In the genomic region with DNA sequence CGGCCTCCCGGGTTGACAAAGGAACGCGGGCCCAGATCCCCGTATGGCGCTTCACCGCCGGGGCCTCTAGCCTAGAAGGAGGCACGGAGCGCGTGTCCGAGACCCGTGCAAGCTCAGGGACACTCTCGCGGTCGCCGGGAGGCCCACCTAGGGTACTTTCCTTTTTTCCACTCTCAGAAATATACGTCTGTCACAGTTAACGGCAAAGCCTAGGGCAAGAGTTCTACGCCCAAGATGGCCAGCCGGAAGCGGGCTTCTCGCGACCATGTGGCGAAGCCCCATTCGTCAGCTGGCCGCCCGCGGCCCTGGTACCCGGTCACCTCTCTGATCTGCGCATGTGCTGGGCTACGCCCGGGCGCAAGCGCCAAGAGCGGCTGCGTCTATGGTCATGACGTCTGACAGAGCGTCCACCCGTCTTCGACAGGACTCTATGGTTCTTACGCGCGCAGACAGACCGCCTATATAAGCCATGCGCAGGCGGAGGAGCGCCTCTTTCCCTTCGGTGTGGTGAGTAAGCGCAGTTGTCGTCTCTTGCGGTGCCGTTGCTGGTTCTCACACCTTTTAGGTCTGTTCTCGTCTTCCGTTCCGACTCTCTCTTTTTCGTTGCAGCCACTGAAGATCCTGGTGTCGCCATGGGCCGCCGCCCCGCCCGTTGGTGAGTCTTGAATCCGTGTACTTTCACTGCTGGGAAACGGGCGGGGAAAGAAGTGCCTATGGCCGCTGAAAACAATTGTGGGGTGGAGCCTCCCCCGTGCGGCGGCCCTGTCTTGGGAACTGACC, we compare ENCODE assay signal across 1 cellular context.
A peak's percentile ranks its signal among the peaks of the same experiment; 100 is the strongest.
TF ChIP-seq lines count a peak whose summit lies in the region.

A gene (plus strand): TSS at position 490 of the 780 bp plus-strand sequence. CDS start 143 bp downstream, at position 633.

TF ChIP-seq in HEK293, 187 proteins besides CTCF, POLR2A, EP300 and RAD21 (continued from another document and continues in another):
- TF ChIP-seq, protein P1, sequence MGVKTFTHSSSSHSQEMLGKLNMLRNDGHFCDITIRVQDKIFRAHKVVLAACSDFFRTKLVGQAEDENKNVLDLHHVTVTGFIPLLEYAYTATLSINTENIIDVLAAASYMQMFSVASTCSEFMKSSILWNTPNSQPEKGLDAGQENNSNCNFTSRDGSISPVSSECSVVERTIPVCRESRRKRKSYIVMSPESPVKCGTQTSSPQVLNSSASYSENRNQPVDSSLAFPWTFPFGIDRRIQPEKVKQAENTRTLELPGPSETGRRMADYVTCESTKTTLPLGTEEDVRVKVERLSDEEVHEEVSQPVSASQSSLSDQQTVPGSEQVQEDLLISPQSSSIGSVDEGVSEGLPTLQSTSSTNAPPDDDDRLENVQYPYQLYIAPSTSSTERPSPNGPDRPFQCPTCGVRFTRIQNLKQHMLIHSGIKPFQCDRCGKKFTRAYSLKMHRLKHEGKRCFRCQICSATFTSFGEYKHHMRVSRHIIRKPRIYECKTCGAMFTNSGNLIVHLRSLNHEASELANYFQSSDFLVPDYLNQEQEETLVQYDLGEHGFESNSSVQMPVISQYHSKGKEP (tag by site-specific recombination; IDR thresholded peaks at IDR 0.05) = no peak
- TF ChIP-seq ZNF791 (tag by site-specific recombination; IDR thresholded peaks at IDR 0.05) (no peak), ZNF596 (tag by site-specific recombination; IDR thresholded peaks at IDR 0.05) (no peak), ZNF184 (tag by site-specific recombination; IDR thresholded peaks at IDR 0.05) (no peak), ZNF211 (tag by site-specific recombination; IDR thresholded peaks at IDR 0.05; ENCODE audit: low read depth) (no peak), ZNF248 (tag by site-specific recombination; IDR thresholded peaks at IDR 0.05) (no peak), ZNF830 (tag by site-specific recombination; IDR thresholded peaks at IDR 0.05; ENCODE audit: low read depth) (no peak), ZIC2 (tag by site-specific recombination; IDR thresholded peaks at IDR 0.05) (no peak), GLIS1 (tag by site-specific recombination; IDR thresholded peaks at IDR 0.05) (no peak), ZNF24 (tag by site-specific recombination; IDR thresholded peaks at IDR 0.05) (no peak), ZNF221 (tag by site-specific recombination; IDR thresholded peaks at IDR 0.05; ENCODE audit: borderline replicate concordance) (no peak), ZNF426 (tag by site-specific recombination; IDR thresholded peaks at IDR 0.05) (no peak), ZNF19 (tag by site-specific recombination; IDR thresholded peaks at IDR 0.05; ENCODE audit: low read depth) (no peak), ZNF274 (IDR thresholded peaks at IDR 0.05; ENCODE audit: low read length) (no peak), ZNF274 (tag by site-specific recombination; IDR thresholded peaks at IDR 0.05; ENCODE audit: borderline replicate concordance) (no peak), ZNF266 (tag by site-specific recombination; IDR thresholded peaks at IDR 0.05; ENCODE audit: low read depth) (no peak), ZNF394 (tag by site-specific recombination; IDR thresholded peaks at IDR 0.05; ENCODE audit: borderline replicate concordance) (peak; percentile 63; the same call in 1 of the 2 replicates), ZNF140 (tag by site-specific recombination; IDR thresholded peaks at IDR 0.05) (no peak), KLF16 (tag by site-specific recombination; IDR thresholded peaks at IDR 0.05) (peak; percentile 85), ZNF37A (tag by site-specific recombination; IDR thresholded peaks at IDR 0.05) (no peak), ZNF114 (tag by site-specific recombination; IDR thresholded peaks at IDR 0.05) (no peak), KLF7 (tag by site-specific recombination; IDR thresholded peaks at IDR 0.05; ENCODE audit: borderline replicate concordance) (peak; percentile 6; the same call in 1 of the 2 replicates), ZNF423 (tag by site-specific recombination; IDR thresholded peaks at IDR 0.05) (no peak), ZSCAN23 (tag by site-specific recombination; IDR thresholded peaks at IDR 0.05) (no peak; the same call in 1 of the 2 replicates), HOXA7 (CRISPR knock-in tag; IDR thresholded peaks at IDR 0.05; ENCODE audit: borderline replicate concordance) (no peak), ZNF792 (tag by site-specific recombination; IDR thresholded peaks at IDR 0.05) (no peak), ZNF292 (tag by site-specific recombination; IDR thresholded peaks at IDR 0.05; ENCODE audit: borderline replicate concordance, low read depth) (no peak), ZNF555 (tag by site-specific recombination; conservative IDR thresholded peaks at IDR 0.05) (no peak), ZNF302 (tag by site-specific recombination; IDR thresholded peaks at IDR 0.05; ENCODE audit: low read depth) (no peak), KLF8 (tag by site-specific recombination; IDR thresholded peaks at IDR 0.05) (peak; percentile 47)
- TF ChIP-seq, protein P2, sequence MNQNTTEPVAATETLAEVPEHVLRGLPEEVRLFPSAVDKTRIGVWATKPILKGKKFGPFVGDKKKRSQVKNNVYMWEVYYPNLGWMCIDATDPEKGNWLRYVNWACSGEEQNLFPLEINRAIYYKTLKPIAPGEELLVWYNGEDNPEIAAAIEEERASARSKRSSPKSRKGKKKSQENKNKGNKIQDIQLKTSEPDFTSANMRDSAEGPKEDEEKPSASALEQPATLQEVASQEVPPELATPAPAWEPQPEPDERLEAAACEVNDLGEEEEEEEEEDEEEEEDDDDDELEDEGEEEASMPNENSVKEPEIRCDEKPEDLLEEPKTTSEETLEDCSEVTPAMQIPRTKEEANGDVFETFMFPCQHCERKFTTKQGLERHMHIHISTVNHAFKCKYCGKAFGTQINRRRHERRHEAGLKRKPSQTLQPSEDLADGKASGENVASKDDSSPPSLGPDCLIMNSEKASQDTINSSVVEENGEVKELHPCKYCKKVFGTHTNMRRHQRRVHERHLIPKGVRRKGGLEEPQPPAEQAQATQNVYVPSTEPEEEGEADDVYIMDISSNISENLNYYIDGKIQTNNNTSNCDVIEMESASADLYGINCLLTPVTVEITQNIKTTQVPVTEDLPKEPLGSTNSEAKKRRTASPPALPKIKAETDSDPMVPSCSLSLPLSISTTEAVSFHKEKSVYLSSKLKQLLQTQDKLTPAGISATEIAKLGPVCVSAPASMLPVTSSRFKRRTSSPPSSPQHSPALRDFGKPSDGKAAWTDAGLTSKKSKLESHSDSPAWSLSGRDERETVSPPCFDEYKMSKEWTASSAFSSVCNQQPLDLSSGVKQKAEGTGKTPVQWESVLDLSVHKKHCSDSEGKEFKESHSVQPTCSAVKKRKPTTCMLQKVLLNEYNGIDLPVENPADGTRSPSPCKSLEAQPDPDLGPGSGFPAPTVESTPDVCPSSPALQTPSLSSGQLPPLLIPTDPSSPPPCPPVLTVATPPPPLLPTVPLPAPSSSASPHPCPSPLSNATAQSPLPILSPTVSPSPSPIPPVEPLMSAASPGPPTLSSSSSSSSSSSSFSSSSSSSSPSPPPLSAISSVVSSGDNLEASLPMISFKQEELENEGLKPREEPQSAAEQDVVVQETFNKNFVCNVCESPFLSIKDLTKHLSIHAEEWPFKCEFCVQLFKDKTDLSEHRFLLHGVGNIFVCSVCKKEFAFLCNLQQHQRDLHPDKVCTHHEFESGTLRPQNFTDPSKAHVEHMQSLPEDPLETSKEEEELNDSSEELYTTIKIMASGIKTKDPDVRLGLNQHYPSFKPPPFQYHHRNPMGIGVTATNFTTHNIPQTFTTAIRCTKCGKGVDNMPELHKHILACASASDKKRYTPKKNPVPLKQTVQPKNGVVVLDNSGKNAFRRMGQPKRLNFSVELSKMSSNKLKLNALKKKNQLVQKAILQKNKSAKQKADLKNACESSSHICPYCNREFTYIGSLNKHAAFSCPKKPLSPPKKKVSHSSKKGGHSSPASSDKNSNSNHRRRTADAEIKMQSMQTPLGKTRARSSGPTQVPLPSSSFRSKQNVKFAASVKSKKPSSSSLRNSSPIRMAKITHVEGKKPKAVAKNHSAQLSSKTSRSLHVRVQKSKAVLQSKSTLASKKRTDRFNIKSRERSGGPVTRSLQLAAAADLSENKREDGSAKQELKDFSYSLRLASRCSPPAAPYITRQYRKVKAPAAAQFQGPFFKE (tag by site-specific recombination; IDR thresholded peaks at IDR 0.05; ENCODE audit: borderline replicate concordance) = no peak
- TF ChIP-seq, protein P3, sequence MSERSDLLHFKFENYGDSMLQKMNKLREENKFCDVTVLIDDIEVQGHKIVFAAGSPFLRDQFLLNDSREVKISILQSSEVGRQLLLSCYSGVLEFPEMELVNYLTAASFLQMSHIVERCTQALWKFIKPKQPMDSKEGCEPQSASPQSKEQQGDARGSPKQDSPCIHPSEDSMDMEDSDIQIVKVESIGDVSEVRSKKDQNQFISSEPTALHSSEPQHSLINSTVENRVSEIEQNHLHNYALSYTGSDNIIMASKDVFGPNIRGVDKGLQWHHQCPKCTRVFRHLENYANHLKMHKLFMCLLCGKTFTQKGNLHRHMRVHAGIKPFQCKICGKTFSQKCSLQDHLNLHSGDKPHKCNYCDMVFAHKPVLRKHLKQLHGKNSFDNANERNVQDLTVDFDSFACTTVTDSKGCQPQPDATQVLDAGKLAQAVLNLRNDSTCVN (tag by site-specific recombination; optimal IDR thresholded peaks at IDR 0.05) = peak; percentile 55
- TF ChIP-seq, protein P4, sequence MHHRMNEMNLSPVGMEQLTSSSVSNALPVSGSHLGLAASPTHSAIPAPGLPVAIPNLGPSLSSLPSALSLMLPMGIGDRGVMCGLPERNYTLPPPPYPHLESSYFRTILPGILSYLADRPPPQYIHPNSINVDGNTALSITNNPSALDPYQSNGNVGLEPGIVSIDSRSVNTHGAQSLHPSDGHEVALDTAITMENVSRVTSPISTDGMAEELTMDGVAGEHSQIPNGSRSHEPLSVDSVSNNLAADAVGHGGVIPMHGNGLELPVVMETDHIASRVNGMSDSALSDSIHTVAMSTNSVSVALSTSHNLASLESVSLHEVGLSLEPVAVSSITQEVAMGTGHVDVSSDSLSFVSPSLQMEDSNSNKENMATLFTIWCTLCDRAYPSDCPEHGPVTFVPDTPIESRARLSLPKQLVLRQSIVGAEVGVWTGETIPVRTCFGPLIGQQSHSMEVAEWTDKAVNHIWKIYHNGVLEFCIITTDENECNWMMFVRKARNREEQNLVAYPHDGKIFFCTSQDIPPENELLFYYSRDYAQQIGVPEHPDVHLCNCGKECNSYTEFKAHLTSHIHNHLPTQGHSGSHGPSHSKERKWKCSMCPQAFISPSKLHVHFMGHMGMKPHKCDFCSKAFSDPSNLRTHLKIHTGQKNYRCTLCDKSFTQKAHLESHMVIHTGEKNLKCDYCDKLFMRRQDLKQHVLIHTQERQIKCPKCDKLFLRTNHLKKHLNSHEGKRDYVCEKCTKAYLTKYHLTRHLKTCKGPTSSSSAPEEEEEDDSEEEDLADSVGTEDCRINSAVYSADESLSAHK (tag by site-specific recombination; IDR thresholded peaks at IDR 0.05) = no peak
- TF ChIP-seq, protein P5, sequence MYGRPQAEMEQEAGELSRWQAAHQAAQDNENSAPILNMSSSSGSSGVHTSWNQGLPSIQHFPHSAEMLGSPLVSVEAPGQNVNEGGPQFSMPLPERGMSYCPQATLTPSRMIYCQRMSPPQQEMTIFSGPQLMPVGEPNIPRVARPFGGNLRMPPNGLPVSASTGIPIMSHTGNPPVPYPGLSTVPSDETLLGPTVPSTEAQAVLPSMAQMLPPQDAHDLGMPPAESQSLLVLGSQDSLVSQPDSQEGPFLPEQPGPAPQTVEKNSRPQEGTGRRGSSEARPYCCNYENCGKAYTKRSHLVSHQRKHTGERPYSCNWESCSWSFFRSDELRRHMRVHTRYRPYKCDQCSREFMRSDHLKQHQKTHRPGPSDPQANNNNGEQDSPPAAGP (tag by site-specific recombination; IDR thresholded peaks at IDR 0.05) = peak; percentile 71; the same call in 1 of the 2 replicates
- TF ChIP-seq, protein P6, sequence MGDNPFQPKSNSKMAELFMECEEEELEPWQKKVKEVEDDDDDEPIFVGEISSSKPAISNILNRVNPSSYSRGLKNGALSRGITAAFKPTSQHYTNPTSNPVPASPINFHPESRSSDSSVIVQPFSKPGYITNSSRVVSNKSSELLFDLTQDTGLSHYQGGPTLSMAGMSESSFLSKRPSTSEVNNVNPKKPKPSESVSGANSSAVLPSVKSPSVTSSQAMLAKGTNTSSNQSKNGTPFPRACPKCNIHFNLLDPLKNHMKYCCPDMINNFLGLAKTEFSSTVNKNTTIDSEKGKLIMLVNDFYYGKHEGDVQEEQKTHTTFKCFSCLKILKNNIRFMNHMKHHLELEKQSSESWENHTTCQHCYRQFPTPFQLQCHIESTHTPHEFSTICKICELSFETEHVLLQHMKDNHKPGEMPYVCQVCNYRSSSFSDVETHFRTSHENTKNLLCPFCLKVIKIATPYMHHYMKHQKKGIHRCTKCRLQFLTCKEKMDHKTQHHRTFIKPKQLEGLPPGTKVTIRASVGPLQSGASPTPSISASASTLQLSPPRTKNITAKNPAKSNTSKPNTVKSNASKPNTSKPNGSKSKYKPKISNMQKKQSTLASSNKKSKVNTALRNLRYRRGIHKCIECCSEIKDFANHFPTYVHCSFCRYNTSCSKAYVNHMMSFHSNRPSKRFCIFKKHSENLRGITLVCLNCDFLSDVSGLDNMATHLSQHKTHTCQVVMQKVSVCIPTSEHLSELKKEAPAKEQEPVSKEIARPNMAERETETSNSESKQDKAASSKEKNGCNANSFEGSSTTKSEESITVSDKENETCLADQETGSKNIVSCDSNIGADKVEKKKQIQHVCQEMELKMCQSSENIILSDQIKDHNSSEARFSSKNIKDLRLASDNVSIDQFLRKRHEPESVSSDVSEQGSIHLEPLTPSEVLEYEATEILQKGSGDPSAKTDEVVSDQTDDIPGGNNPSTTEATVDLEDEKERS (tag by site-specific recombination; IDR thresholded peaks at IDR 0.05) = no peak
- TF ChIP-seq, protein P7, sequence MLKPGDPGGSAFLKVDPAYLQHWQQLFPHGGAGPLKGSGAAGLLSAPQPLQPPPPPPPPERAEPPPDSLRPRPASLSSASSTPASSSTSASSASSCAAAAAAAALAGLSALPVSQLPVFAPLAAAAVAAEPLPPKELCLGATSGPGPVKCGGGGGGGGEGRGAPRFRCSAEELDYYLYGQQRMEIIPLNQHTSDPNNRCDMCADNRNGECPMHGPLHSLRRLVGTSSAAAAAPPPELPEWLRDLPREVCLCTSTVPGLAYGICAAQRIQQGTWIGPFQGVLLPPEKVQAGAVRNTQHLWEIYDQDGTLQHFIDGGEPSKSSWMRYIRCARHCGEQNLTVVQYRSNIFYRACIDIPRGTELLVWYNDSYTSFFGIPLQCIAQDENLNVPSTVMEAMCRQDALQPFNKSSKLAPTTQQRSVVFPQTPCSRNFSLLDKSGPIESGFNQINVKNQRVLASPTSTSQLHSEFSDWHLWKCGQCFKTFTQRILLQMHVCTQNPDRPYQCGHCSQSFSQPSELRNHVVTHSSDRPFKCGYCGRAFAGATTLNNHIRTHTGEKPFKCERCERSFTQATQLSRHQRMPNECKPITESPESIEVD (tag by site-specific recombination; IDR thresholded peaks at IDR 0.05) = no peak
- TF ChIP-seq, protein P8, sequence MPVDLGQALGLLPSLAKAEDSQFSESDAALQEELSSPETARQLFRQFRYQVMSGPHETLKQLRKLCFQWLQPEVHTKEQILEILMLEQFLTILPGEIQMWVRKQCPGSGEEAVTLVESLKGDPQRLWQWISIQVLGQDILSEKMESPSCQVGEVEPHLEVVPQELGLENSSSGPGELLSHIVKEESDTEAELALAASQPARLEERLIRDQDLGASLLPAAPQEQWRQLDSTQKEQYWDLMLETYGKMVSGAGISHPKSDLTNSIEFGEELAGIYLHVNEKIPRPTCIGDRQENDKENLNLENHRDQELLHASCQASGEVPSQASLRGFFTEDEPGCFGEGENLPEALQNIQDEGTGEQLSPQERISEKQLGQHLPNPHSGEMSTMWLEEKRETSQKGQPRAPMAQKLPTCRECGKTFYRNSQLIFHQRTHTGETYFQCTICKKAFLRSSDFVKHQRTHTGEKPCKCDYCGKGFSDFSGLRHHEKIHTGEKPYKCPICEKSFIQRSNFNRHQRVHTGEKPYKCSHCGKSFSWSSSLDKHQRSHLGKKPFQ (tag by site-specific recombination; IDR thresholded peaks at IDR 0.05) = no peak
